In genomic region chr1:24540906-24541710, GRCh38 we compare ENCODE assay signal across 10 cellular contexts. TPM values are rescaled to one million over a fixed set of nuclear protein-coding genes. Genes with fewer than 3 reads are reported as not detected.
A peak's percentile ranks its signal among the peaks of the same experiment; 100 is the strongest.
DNase-seq lines count a peak whose midpoint lies in the region; ATAC-seq and TF ChIP-seq lines count a peak whose summit lies in the region.
"Had no signal": no experiment of that assay in that cellular context is flagged by ENCODE, and none has a peak within 500 bp of the region (broad histone marks: within the 10 kb centered on the region; RNA-seq: fewer than 3 reads in every experiment).

No MANE protein-coding gene starts in this region.

- no peak overlapping the region for H3K4me3 ChIP-seq in epithelial cell of esophagus (ENCODE audit: low read length)

- TF ChIP-seq CTCF in RWPE1 (conservative IDR thresholded peaks at IDR 0.05; ENCODE audit: low read depth) (no peak), epithelial cell of esophagus (IDR thresholded peaks at IDR 0.05; ENCODE audit: insufficient read depth, low read depth, low read length, missing control alignments) (no peak)

- intact Hi-C loops in cardiac septum (cut with DNase I): no loop called here

- POLR2A ChIA-PET in RWPE1 (lab: Yijun Ruan, JAX; ENCODE audit: low non-redundant PET): interaction anchor here (0.6 kb wide), 1 partner anchor 182 kb away, joined by 9 read pairs; no protein-coding TSS in a partner anchor

- ATAC-seq in HG03280 (IDR thresholded peaks at IDR 0.05; ENCODE audit: unreplicated experiment): no peak

- DNase-seq in NCI-H510A treated with DMSO at 0.1 percent for 48 hours (lab: John Stamatoyannopoulos, UW) (peak; percentile 34), NCI-H510A (lab: John Stamatoyannopoulos, UW) (no peak), RWPE1 (ENCODE audit: low spot score) (peak; percentile 40), epithelial cell of esophagus (ENCODE audit: low read depth) (peak; percentile 79), cardiac septum (ENCODE audit: low spot score) (no peak), NCI-H2227 treated with DMSO at 0.1 percent for 48 hours (lab: John Stamatoyannopoulos, UW) (no peak)
- peak; percentile 47 for DNase-seq in stimulated activated CD8-positive, alpha-beta memory T cell treated with anti-CD3 and anti-CD28 coated beads, Interleukin-4, amount 100 ng/mL, for 48 hours
- DNase-seq: BE2C, NCI-H187 had no signal

- CTCF ChIA-PET in RWPE1 (lab: Yijun Ruan, JAX): interaction anchor here (0.6 to 1.3 kb wide), 4 partner anchors 14 to 95 kb away, joined by 3 to 5 read pairs (median 4); no protein-coding TSS in a partner anchor

- no peak overlapping the region for H3K27ac ChIP-seq in RWPE1

RNA-seq across cellular contexts. Expression of gene NCMAP, which starts 14.8 kb away (rescaled TPM):
- total RNA-seq in cardiac septum: not detected

RNA-seq across cellular contexts. Expression of gene RCAN3, which starts 38.5 kb away (rescaled TPM):
- 5.1 TPM for total RNA-seq in cardiac septum

Comparison
In these comparisons a context has a peak if more than half of its experiments do, and no peak if none do; other contexts are left out.
1. DNase-seq: peak in NCI-H510A treated with DMSO at 0.1 percent for 48 hours (single experiment), RWPE1 (single experiment), epithelial cell of esophagus (single experiment) and stimulated activated CD8-positive, alpha-beta memory T cell treated with anti-CD3 and anti-CD28 coated beads, Interleukin-4, amount 100 ng/mL, for 48 hours (single experiment); none in NCI-H510A (single experiment), cardiac septum (single experiment) and NCI-H2227 treated with DMSO at 0.1 percent for 48 hours (single experiment).